ENCODE assay signal across 13 cellular contexts in genomic region chr1:236535656-236536293, GRCh38. TPM values are rescaled to one million over a fixed set of nuclear protein-coding genes. Genes with fewer than 3 reads are reported as not detected.
A peak's percentile ranks its signal among the peaks of the same experiment; 100 is the strongest.
DNase-seq lines count a peak whose midpoint lies in the region.
"Had no signal": no experiment of that assay in that cellular context is flagged by ENCODE, and none has a peak within 500 bp of the region (broad histone marks: within the 10 kb centered on the region; RNA-seq: fewer than 3 reads in every experiment).

No MANE protein-coding gene starts in this region.

- DNase-seq in COLO668 (lab: John Stamatoyannopoulos, UW; ENCODE audit: unreplicated experiment) (peak; percentile 22), NCI-H1092 treated with DMSO at 0.1 percent for 48 hours (lab: John Stamatoyannopoulos, UW) (peak; percentile 17), NOMO-1 (lab: John Stamatoyannopoulos, UW; ENCODE audit: unreplicated experiment in 2 of 2) (peak; percentile 76), foreskin melanocyte (peak; percentile 48), KBM-7 (no peak), HT-29 (ENCODE audit: low spot score) (no peak), SW480 (ENCODE audit: low spot score) (no peak), HuH-7 (ENCODE audit: low spot score) (no peak)
- DNase-seq: brain microvascular endothelial cell, Calu3, HCEC 1CT, mucosa of descending colon, SW 1271 had no signal

- in situ Hi-C loops in KBM-7 (cut with MboI; ENCODE audit: low pct_unique_long_range_greater_than_20kb, low sequenced_read_pairs), result no loop called here

RNA-seq across cellular contexts. Expression of gene LGALS8, which starts 12.0 kb away (rescaled TPM):
- 25.1 and 32.0 TPM in 2 replicates for total RNA-seq in HT-29 (2014; rRNA removed; shearing (Covaris generic))

Comparison
In these comparisons a context has a peak if more than half of its experiments do, and no peak if none do; other contexts are left out.
1. DNase-seq: peak in COLO668 (single experiment), NCI-H1092 treated with DMSO at 0.1 percent for 48 hours (single experiment), NOMO-1 (2 of 2) and foreskin melanocyte (single experiment); none in KBM-7 (single experiment), HT-29 (single experiment), SW480 (single experiment) and HuH-7 (single experiment).